ENCODE assay signal across 8 cellular contexts in the genomic region with DNA sequence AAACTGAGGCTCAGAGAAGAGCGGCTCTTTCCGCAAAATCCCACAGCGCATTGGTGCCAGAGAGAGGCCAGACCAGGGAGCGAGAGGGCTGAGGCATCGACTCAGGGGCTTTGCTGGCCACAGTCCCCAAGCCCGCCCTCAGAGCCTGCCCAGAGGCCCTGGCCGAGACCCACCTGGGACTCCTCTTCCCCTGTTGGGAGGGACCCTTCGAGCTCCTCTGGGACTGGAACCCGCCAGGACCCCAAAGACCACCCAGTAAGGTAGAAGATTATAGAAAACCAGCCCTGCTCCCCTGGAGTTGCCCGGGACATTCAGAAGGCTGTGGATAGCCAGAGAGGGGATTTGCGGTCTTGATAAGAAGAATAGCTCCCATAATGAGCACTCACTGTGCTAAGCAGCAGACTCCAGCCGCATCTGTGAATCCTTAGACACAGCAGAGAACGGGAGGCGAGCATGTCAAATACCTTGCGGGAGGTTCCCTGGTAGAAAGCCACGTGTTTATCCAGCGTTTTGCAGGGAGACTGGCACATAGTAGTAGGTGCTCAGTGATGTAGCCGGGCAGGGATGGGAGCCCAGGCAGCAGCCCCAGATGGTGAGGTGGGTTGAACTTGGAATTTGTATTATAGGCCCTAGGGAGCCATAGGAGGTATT. TPM values are rescaled to one million over a fixed set of nuclear protein-coding genes. Genes with fewer than 3 reads are reported as not detected.
DNase-seq lines count a peak whose midpoint lies in the region; ATAC-seq and TF ChIP-seq lines count a peak whose summit lies in the region.

No MANE protein-coding gene starts in this region.

- no peaks in the 10 kb centered on the region for H3K27me3 Mint-ChIP-seq in progenitor cell of endocrine pancreas

- DNase-seq in DMS53 (lab: John Stamatoyannopoulos, UW) = peak; percentile 70
- DNase-seq in fibroblast of the aortic adventitia (ENCODE audit: low read depth) = no peak
- no peak for DNase-seq in progenitor cell of endocrine pancreas (ENCODE audit: low spot score, unreplicated experiment)
- DNase-seq in EL = no peak
- DNase-seq in AG08396 (ENCODE audit: low spot score) = no peak

- H3K36me3 Mint-ChIP-seq in progenitor cell of endocrine pancreas (ENCODE audit: insufficient read depth) = no peaks in the 10 kb centered on the region

- peak overlapping the region; percentile 81 for H3K4me3 Mint-ChIP-seq in progenitor cell of endocrine pancreas (ENCODE audit: low read depth)

- H3K4me1 Mint-ChIP-seq in progenitor cell of endocrine pancreas (ENCODE audit: low read depth) = peaks cover 2% of the 10 kb centered on the region

- H3K9me3 Mint-ChIP-seq in progenitor cell of endocrine pancreas (ENCODE audit: low read depth) = no peaks in the 10 kb centered on the region

- ATAC-seq in SK-N-SH treated with all-trans-retinoic acid at 6 μM for 48 hours (peak; percentile 16), GM19463 (IDR thresholded peaks at IDR 0.05; ENCODE audit: unreplicated experiment) (no peak), HG03045 (IDR thresholded peaks at IDR 0.05; ENCODE audit: unreplicated experiment) (no peak)

- no peak overlapping the region for H3K27ac Mint-ChIP-seq in progenitor cell of endocrine pancreas

- TF ChIP-seq CTCF in fibroblast of the aortic adventitia (IDR thresholded peaks at IDR 0.05; ENCODE audit: insufficient read depth, low read length) = no peak
- no peak for TF ChIP-seq CTCF in progenitor cell of endocrine pancreas (IDR thresholded peaks at IDR 0.05; ENCODE audit: unreplicated experiment)

- peak overlapping the region; percentile 74 for H3K4me3 ChIP-seq in fibroblast of the aortic adventitia (ENCODE audit: low read depth, low read length)

TF ChIP-seq in SK-N-SH treated with all-trans-retinoic acid at 6 μM for 48 hours, 23 proteins besides CTCF, POLR2A, EP300 and RAD21:
- TF ChIP-seq, protein P1, sequence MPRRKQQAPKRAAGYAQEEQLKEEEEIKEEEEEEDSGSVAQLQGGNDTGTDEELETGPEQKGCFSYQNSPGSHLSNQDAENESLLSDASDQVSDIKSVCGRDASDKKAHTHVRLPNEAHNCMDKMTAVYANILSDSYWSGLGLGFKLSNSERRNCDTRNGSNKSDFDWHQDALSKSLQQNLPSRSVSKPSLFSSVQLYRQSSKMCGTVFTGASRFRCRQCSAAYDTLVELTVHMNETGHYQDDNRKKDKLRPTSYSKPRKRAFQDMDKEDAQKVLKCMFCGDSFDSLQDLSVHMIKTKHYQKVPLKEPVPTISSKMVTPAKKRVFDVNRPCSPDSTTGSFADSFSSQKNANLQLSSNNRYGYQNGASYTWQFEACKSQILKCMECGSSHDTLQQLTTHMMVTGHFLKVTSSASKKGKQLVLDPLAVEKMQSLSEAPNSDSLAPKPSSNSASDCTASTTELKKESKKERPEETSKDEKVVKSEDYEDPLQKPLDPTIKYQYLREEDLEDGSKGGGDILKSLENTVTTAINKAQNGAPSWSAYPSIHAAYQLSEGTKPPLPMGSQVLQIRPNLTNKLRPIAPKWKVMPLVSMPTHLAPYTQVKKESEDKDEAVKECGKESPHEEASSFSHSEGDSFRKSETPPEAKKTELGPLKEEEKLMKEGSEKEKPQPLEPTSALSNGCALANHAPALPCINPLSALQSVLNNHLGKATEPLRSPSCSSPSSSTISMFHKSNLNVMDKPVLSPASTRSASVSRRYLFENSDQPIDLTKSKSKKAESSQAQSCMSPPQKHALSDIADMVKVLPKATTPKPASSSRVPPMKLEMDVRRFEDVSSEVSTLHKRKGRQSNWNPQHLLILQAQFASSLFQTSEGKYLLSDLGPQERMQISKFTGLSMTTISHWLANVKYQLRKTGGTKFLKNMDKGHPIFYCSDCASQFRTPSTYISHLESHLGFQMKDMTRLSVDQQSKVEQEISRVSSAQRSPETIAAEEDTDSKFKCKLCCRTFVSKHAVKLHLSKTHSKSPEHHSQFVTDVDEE (CRISPR knock-in tag; IDR thresholded peaks at IDR 0.05) = no peak
- TF ChIP-seq, protein P2, sequence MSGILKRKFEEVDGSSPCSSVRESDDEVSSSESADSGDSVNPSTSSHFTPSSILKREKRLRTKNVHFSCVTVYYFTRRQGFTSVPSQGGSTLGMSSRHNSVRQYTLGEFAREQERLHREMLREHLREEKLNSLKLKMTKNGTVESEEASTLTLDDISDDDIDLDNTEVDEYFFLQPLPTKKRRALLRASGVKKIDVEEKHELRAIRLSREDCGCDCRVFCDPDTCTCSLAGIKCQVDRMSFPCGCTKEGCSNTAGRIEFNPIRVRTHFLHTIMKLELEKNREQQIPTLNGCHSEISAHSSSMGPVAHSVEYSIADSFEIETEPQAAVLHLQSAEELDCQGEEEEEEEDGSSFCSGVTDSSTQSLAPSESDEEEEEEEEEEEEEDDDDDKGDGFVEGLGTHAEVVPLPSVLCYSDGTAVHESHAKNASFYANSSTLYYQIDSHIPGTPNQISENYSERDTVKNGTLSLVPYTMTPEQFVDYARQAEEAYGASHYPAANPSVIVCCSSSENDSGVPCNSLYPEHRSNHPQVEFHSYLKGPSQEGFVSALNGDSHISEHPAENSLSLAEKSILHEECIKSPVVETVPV (CRISPR knock-in tag; IDR thresholded peaks at IDR 0.05) = no peak
- TF ChIP-seq TCF4 (CRISPR knock-in tag; IDR thresholded peaks at IDR 0.05; ENCODE audit: borderline replicate concordance) = no peak
- TF ChIP-seq ZNF70 (CRISPR knock-in tag; IDR thresholded peaks at IDR 0.05) = no peak

RNA-seq across cellular contexts. Expression of a gene that starts 0.7 kb away (rescaled TPM):
- total RNA-seq in fibroblast of the aortic adventitia (ENCODE audit: low replicate concordance) (75.6 and 121 TPM in 2 replicates), progenitor cell of endocrine pancreas (46.2 and 46.5 TPM in 2 replicates)

RNA-seq across cellular contexts. Expression of a gene that starts 21.3 kb away (rescaled TPM):
- total RNA-seq in fibroblast of the aortic adventitia (ENCODE audit: low replicate concordance) (26.5 and 85.0 TPM in 2 replicates), progenitor cell of endocrine pancreas (31.1 and 36.7 TPM in 2 replicates)

RNA-seq across cellular contexts. Expression of a gene that starts 23.7 kb away (rescaled TPM):
- total RNA-seq in fibroblast of the aortic adventitia (ENCODE audit: low replicate concordance) = 15.8 and 62.0 TPM in 2 replicates
- 0.64 and 0.91 TPM in 2 replicates for total RNA-seq in progenitor cell of endocrine pancreas

RNA-seq across cellular contexts. Expression of a gene that starts 38.7 kb away (rescaled TPM):
- total RNA-seq in fibroblast of the aortic adventitia (ENCODE audit: low replicate concordance) (24.4 and 37.1 TPM in 2 replicates), progenitor cell of endocrine pancreas (7.0 and 7.7 TPM in 2 replicates)

RNA-seq across cellular contexts. Expression of a gene that starts 52.5 kb away (rescaled TPM):
- total RNA-seq in fibroblast of the aortic adventitia (ENCODE audit: low replicate concordance) (1.6 and 2.6 TPM in 2 replicates), progenitor cell of endocrine pancreas (3.4 and 3.6 TPM in 2 replicates)
